12 cellular contexts compared by ENCODE assay signal in genomic region chr16:85459529-85460251, GRCh38.
DNase-seq lines count a peak whose midpoint lies in the region; TF ChIP-seq lines count a peak whose summit lies in the region.
"Had no signal": no experiment of that assay in that cellular context is flagged by ENCODE, and none has a peak within 500 bp of the region (broad histone marks: within the 10 kb centered on the region; RNA-seq: fewer than 3 reads in every experiment).

No MANE protein-coding gene starts in this region.

- peak overlapping the region in 3 of 4 donors; percentile 36 to 81 (median 81) for H3K27ac ChIP-seq in Peyer's patch
- H3K27ac ChIP-seq in thyroid gland = peak overlapping the region; percentile 89 to 95 (median 92)

- TF ChIP-seq POLR2A in Peyer's patch (IDR thresholded peaks at IDR 0.05) = no peak
- peak in 1 of 2 donors; percentile 30 for TF ChIP-seq POLR2A in thyroid gland (IDR thresholded peaks at IDR 0.05)

- H3K4me1 Mint-ChIP-seq in glutamatergic neuron (ENCODE audit: low read depth, unreplicated experiment) = peaks cover 39% of the 10 kb centered on the region
- H3K4me1 Mint-ChIP-seq in nephron = peaks cover 68% of the 10 kb centered on the region
- H3K4me1 Mint-ChIP-seq in osteocyte (ENCODE audit: unreplicated experiment) = peaks cover 33% of the 10 kb centered on the region

- peaks cover 3 to 42% (median 9%) of the 10 kb centered on the region in 4 donors for H3K4me1 ChIP-seq in Peyer's patch
- peaks cover 65 to 74% of the 10 kb centered on the region in 2 donors for H3K4me1 ChIP-seq in thyroid gland

- TF ChIP-seq CTCF in Peyer's patch (IDR thresholded peaks at IDR 0.05) (no peak), glutamatergic neuron (IDR thresholded peaks at IDR 0.05; ENCODE audit: partially characterized antibody, unreplicated experiment) (no peak), nephron (IDR thresholded peaks at IDR 0.05; ENCODE audit: unreplicated experiment in 3 of 3) (no peak), thyroid gland (IDR thresholded peaks at IDR 0.05) (no peak), osteocyte (IDR thresholded peaks at IDR 0.05) (no peak)

- no peaks in the 10 kb centered on the region for H3K36me3 Mint-ChIP-seq in glutamatergic neuron (ENCODE audit: unreplicated experiment)
- H3K36me3 Mint-ChIP-seq in nephron (ENCODE audit: low read depth) = no peaks in the 10 kb centered on the region
- no peaks in the 10 kb centered on the region for H3K36me3 Mint-ChIP-seq in osteocyte (ENCODE audit: unreplicated experiment)
- H3K36me3 Mint-ChIP-seq: activated naive CD4-positive, alpha-beta T cell treated with anti-CD3 and anti-CD28 coated beads, Interleukin-2, amount 50 U/mL, for 72 hours had no signal

- H3K27me3 Mint-ChIP-seq in glutamatergic neuron (ENCODE audit: unreplicated experiment) (peaks cover 25% of the 10 kb centered on the region), nephron (ENCODE audit: low read depth) (peaks cover 13% of the 10 kb centered on the region), osteocyte (ENCODE audit: unreplicated experiment) (peaks cover 2% of the 10 kb centered on the region)

- intact Hi-C loops in thyroid gland (cut with DNase I) = loop anchor here (5.0 kb wide), 1 partner anchor 98 kb away; no protein-coding TSS in a partner anchor

- H3K27ac Mint-ChIP-seq in glutamatergic neuron (ENCODE audit: unreplicated experiment) (peak overlapping the region; percentile 95), nephron (peak overlapping the region; percentile 91 to 99 (median 95)), osteocyte (ENCODE audit: unreplicated experiment) (no peak overlapping the region)
- H3K27ac Mint-ChIP-seq: activated naive CD4-positive, alpha-beta T cell treated with anti-CD3 and anti-CD28 coated beads, Interleukin-2, amount 50 U/mL, for 72 hours had no signal

- H3K9me3 ChIP-seq in Peyer's patch = no peaks in the 10 kb centered on the region
- H3K9me3 ChIP-seq in thyroid gland = no peaks in the 10 kb centered on the region
- H3K9me3 ChIP-seq: MG63 had no signal

- H3K4me3 Mint-ChIP-seq in glutamatergic neuron (ENCODE audit: unreplicated experiment) (no peak overlapping the region), nephron (peak overlapping the region in 1 of 3 experiments; percentile 55), osteocyte (ENCODE audit: unreplicated experiment) (no peak overlapping the region)
- H3K4me3 Mint-ChIP-seq: central memory CD8-positive, alpha-beta T cell had no signal

- 29 to 30% methylated on average over 7 to 11 of the region's 12 CpGs for WGBS in thyroid gland, 2 donors

- peaks cover 9% of the 10 kb centered on the region for H3K9me3 Mint-ChIP-seq in glutamatergic neuron (ENCODE audit: unreplicated experiment)
- H3K9me3 Mint-ChIP-seq in nephron = no peaks in the 10 kb centered on the region
- H3K9me3 Mint-ChIP-seq in osteocyte (ENCODE audit: unreplicated experiment) = no peaks in the 10 kb centered on the region
- H3K9me3 Mint-ChIP-seq: activated naive CD4-positive, alpha-beta T cell treated with anti-CD3 and anti-CD28 coated beads, Interleukin-2, amount 50 U/mL, for 72 hours; central memory CD8-positive, alpha-beta T cell had no signal

- H3K36me3 ChIP-seq in Peyer's patch (no peaks in the 10 kb centered on the region), thyroid gland (no peaks in the 10 kb centered on the region)
- H3K36me3 ChIP-seq: MG63 had no signal

- peak in 1 of 3 donors; percentile 69 for DNase-seq in Peyer's patch
- no peak for DNase-seq in glutamatergic neuron
- DNase-seq in thyroid gland = peak; percentile 71 to 78
- DNase-seq in NCI-H187 (lab: John Stamatoyannopoulos, UW) = no peak
- DNase-seq in SK-N-DZ (ENCODE audit: low spot score) = no peak
- no peak for DNase-seq in activated gamma-delta T cell (lab: John Stamatoyannopoulos, UW)
- DNase-seq in osteocyte (ENCODE audit: extremely low spot score, unreplicated experiment) = no peak
- DNase-seq: activated CD4-positive, alpha-beta T cell treated with anti-CD3 and anti-CD28 coated beads for 1 hour; MG63 had no signal

- H3K27me3 ChIP-seq in Peyer's patch (no peaks in the 10 kb centered on the region), thyroid gland (no peaks in the 10 kb centered on the region)
- H3K27me3 ChIP-seq: MG63 had no signal

- H3K4me3 ChIP-seq in Peyer's patch = no peak overlapping the region
- no peak overlapping the region for H3K4me3 ChIP-seq in thyroid gland (replicated peaks in 1 of 3)
- H3K4me3 ChIP-seq: MG63 had no signal

Comparison
In these comparisons a context has a peak if more than half of its experiments do, and no peak if none do; other contexts are left out.
1. DNase-seq: peak in thyroid gland (2 of 2); none in glutamatergic neuron (single experiment), NCI-H187 (0 of 2), SK-N-DZ (single experiment), activated gamma-delta T cell (single experiment) and osteocyte (single experiment).